ENCODE assay signal across 21 cellular contexts in the genomic region with DNA sequence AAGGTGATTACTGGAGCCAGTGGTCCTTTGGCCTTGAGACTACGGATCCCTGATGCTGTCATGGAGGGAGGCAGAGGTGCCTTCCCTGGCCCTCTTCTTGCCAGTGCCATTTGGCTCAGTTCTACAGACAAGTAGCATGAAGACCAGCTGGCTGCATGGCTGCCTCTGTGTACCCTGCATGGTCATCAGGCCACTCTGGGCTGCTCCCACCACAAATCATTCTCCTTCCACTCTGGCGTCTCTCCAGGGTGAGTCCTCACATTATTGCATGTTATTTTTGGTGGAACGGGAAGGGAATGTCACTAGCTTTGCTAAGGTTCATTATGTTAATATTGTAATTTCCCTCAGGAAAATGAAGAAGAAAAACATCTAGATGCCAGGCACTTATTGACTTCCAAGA.
"Had no signal": no experiment of that assay in that cellular context is flagged by ENCODE, and none has a peak within 500 bp of the region (broad histone marks: within the 10 kb centered on the region; RNA-seq: fewer than 3 reads in every experiment).

No MANE protein-coding gene starts in this region.

- H3K9me3 ChIP-seq: gastroesophageal sphincter, heart right ventricle, lower lobe of right lung, sigmoid colon, SK-N-SH, spleen had no signal

- H3K4me3 Mint-ChIP-seq: activated CD8-positive, alpha-beta T cell treated with anti-CD3 and anti-CD28 coated beads for 36 hours; activated naive CD8-positive, alpha-beta T cell treated with anti-CD3 and anti-CD28 coated beads, Interleukin-2, amount 10 ng/mL, durations not matched to agents 7 days and 5 days; activated T-helper 17 cell treated with anti-CD3 and anti-CD28 coated beads, Interleukin-2, amount 50 U/mL, for 72 hours; central memory CD8-positive, alpha-beta T cell; stimulated activated naive B cell treated with anti-CD40 and anti-IgM and Interleukin-4, amounts not matched to agents 10 μg/mL and 1 μg/mL and 100 μg/mL, for 72 hours; T-cell had no signal

- H3K27me3 ChIP-seq: gastroesophageal sphincter, heart right ventricle, sigmoid colon, spleen had no signal

- ATAC-seq: activated CD8-positive, alpha-beta T cell treated with anti-CD3 and anti-CD28 coated beads for 36 hours; activated T-helper 17 cell treated with anti-CD3 and anti-CD28 coated beads, Interleukin-2, amount 50 U/mL, for 72 hours; gastroesophageal sphincter; left colon; lower lobe of right lung; stimulated activated naive B cell treated with anti-CD40 and anti-IgM and Interleukin-4, amounts not matched to agents 10 μg/mL and 1 μg/mL and 100 μg/mL, for 72 hours; T-cell had no signal

- H3K36me3 Mint-ChIP-seq: activated naive CD8-positive, alpha-beta T cell treated with anti-CD3 and anti-CD28 coated beads, Interleukin-2, amount 10 ng/mL, durations not matched to agents 7 days and 5 days; stimulated activated naive B cell treated with anti-CD40 and anti-IgM and Interleukin-4, amounts not matched to agents 10 μg/mL and 1 μg/mL and 100 μg/mL, for 72 hours; T-cell had no signal

- H3K9me3 Mint-ChIP-seq: activated CD8-positive, alpha-beta T cell treated with anti-CD3 and anti-CD28 coated beads for 36 hours; activated naive CD8-positive, alpha-beta T cell treated with anti-CD3 and anti-CD28 coated beads, Interleukin-2, amount 10 ng/mL, durations not matched to agents 7 days and 5 days; activated T-helper 17 cell treated with anti-CD3 and anti-CD28 coated beads, Interleukin-2, amount 50 U/mL, for 72 hours; central memory CD8-positive, alpha-beta T cell; stimulated activated naive B cell treated with anti-CD40 and anti-IgM and Interleukin-4, amounts not matched to agents 10 μg/mL and 1 μg/mL and 100 μg/mL, for 72 hours; T-cell had no signal

- H3K27ac ChIP-seq: coronary artery, gastroesophageal sphincter, heart right ventricle, lower lobe of right lung had no signal

- H3K27ac Mint-ChIP-seq: activated CD8-positive, alpha-beta T cell treated with anti-CD3 and anti-CD28 coated beads for 36 hours; activated naive CD8-positive, alpha-beta T cell treated with anti-CD3 and anti-CD28 coated beads, Interleukin-2, amount 10 ng/mL, durations not matched to agents 7 days and 5 days; activated T-helper 17 cell treated with anti-CD3 and anti-CD28 coated beads, Interleukin-2, amount 50 U/mL, for 72 hours; stimulated activated naive B cell treated with anti-CD40 and anti-IgM and Interleukin-4, amounts not matched to agents 10 μg/mL and 1 μg/mL and 100 μg/mL, for 72 hours; T-cell had no signal

- H3K4me3 ChIP-seq: coronary artery, gastroesophageal sphincter, heart right ventricle, lower lobe of right lung, sigmoid colon, spleen had no signal

- H3K36me3 ChIP-seq: gastroesophageal sphincter, heart right ventricle, lower lobe of right lung, sigmoid colon, spleen had no signal

- H3K4me2 ChIP-seq: SK-N-SH had no signal

- H3K4me1 Mint-ChIP-seq: activated T-helper 17 cell treated with anti-CD3 and anti-CD28 coated beads, Interleukin-2, amount 50 U/mL, for 72 hours; central memory CD8-positive, alpha-beta T cell; stimulated activated naive B cell treated with anti-CD40 and anti-IgM and Interleukin-4, amounts not matched to agents 10 μg/mL and 1 μg/mL and 100 μg/mL, for 72 hours had no signal

- DNase-seq: activated CD4-positive, alpha-beta T cell treated with anti-CD3 and anti-CD28 coated beads for 48 hours; activated CD4-positive, CD25-positive, alpha-beta regulatory T cell; activated CD8-positive, alpha-beta T cell treated with anti-CD3 and anti-CD28 coated beads for 36 hours; activated naive CD4-positive, alpha-beta T cell treated with Interleukin-2 at 50 U/mL for 16 hours; activated naive CD8-positive, alpha-beta T cell treated with anti-CD3 and anti-CD28 coated beads, Interleukin-2, amount 10 ng/mL, durations not matched to agents 7 days and 5 days; activated T-cell treated with anti-CD3 and anti-CD28 coated beads, Interleukin-2, amount 50 U/mL, for 1 hour; anterior cingulate cortex; heart right ventricle; left colon; lower lobe of right lung; occipital lobe; sigmoid colon; SK-N-SH; spleen; stimulated activated naive B cell treated with anti-CD40 and anti-IgM and Interleukin-4, amounts not matched to agents 10 μg/mL and 1 μg/mL and 100 μg/mL, for 72 hours; T-cell; T-helper 9 cell had no signal
